Comparison of ENCODE assay signal across 12 cellular contexts in genomic region chr4:108622828-108623227, GRCh38. TPM values are rescaled to one million over a fixed set of nuclear protein-coding genes. Genes with fewer than 3 reads are reported as not detected.
DNase-seq lines count a peak whose midpoint lies in the region; ATAC-seq, FAIRE-seq and TF ChIP-seq lines count a peak whose summit lies in the region.
"Had no signal": no experiment of that assay in that cellular context is flagged by ENCODE, and none has a peak within 500 bp of the region (broad histone marks: within the 10 kb centered on the region; RNA-seq: fewer than 3 reads in every experiment).

No MANE protein-coding gene starts in this region.

- H3K4me1 ChIP-seq in HepG2 (ENCODE audit: insufficient read depth, low read length) = peaks cover 44% of the 10 kb centered on the region
- peaks cover 0 to 14% (median 2%) of the 10 kb centered on the region in 4 donors for H3K4me1 ChIP-seq in right lobe of liver

- H3K4me3 ChIP-seq in HepG2 (replicated peaks in 1 of 3; ENCODE audit: insufficient read depth in 1 of 3, low read depth in 2 of 3, low read length in 3 of 3) (peak overlapping the region; percentile 43 to 94 (median 85); a peak in 5 of 6 replicates), right lobe of liver (no peak overlapping the region)
- H3K4me3 ChIP-seq: lung, skin epidermis had no signal

- H3K27ac ChIP-seq in HepG2 (ENCODE audit: extremely low read length, insufficient read depth, low read length) = no peak overlapping the region
- no peak overlapping the region for H3K27ac ChIP-seq in right lobe of liver
- H3K27ac ChIP-seq: skin epidermis had no signal

- in situ Hi-C loops in HepG2 (cut with HindIII; ENCODE audit: extremely low pct_ligation_motif_present, low pct_unique_long_range_greater_than_20kb) = no loop called here

- H3K9ac ChIP-seq in HepG2 (ENCODE audit: insufficient read depth, low read depth, low read length) = peak overlapping the region; percentile 92; the same call in 1 of the 2 replicates

- no peak for TF ChIP-seq POLR2A in HepG2 (IDR thresholded peaks at IDR 0.05; ENCODE audit: insufficient read depth in 1 of 2, low read depth in 2 of 2, low read length in 2 of 2)
- TF ChIP-seq POLR2A in right lobe of liver (IDR thresholded peaks at IDR 0.05) = no peak

- TF ChIP-seq CTCF in HepG2 (CRISPR knock-in tag; IDR thresholded peaks at IDR 0.05) (no peak), right lobe of liver (IDR thresholded peaks at IDR 0.05) (no peak), glutamatergic neuron (IDR thresholded peaks at IDR 0.05; ENCODE audit: partially characterized antibody, unreplicated experiment) (no peak)

- H3K27me3 Mint-ChIP-seq in T-cell (no peaks in the 10 kb centered on the region), glutamatergic neuron (ENCODE audit: unreplicated experiment) (no peaks in the 10 kb centered on the region)

- H3K9me3 ChIP-seq in HepG2 (ENCODE audit: low read length) (no peaks in the 10 kb centered on the region), right lobe of liver (no peaks in the 10 kb centered on the region)

- FAIRE-seq in HepG2 (lab: Jason Lieb, UNC) = no peak
- FAIRE-seq: frontal cortex, HTR-8/SVneo had no signal

- H3K9me3 Mint-ChIP-seq in T-cell = no peaks in the 10 kb centered on the region
- H3K9me3 Mint-ChIP-seq in glutamatergic neuron (ENCODE audit: unreplicated experiment) = peaks cover 6% of the 10 kb centered on the region

- peaks cover 49 to 59% (median 59%) of the 10 kb centered on the region in 3 donors for H3K4me1 Mint-ChIP-seq in T-cell
- peaks cover 6% of the 10 kb centered on the region for H3K4me1 Mint-ChIP-seq in glutamatergic neuron (ENCODE audit: low read depth, unreplicated experiment)

- intact Hi-C loops in HepG2 (cut with micrococcal nuclease; ENCODE audit: unreplicated experiment) (no loop called here), right lobe of liver (cut with DNase I) (no loop called here)

- BruUV-seq in HepG2 (replicated peaks; lab: Mats Ljungman, UMichigan) = no TSS peak

- peak overlapping the region; percentile 2 to 6 for H3K27ac Mint-ChIP-seq in T-cell
- peak overlapping the region; percentile 11 for H3K27ac Mint-ChIP-seq in glutamatergic neuron (ENCODE audit: unreplicated experiment)

- TF ChIP-seq EP300 in HepG2 (IDR thresholded peaks at IDR 0.05; ENCODE audit: low read depth in 2 of 2, low read length in 2 of 2) = no peak
- TF ChIP-seq EP300 in HepG2 (CRISPR knock-in tag; IDR thresholded peaks at IDR 0.05; ENCODE audit: borderline replicate concordance) = no peak

- H3K36me3 ChIP-seq in HepG2 (replicated peaks in 1 of 2; ENCODE audit: control insufficient read depth in 1 of 2, insufficient read depth in 2 of 2, low read length in 2 of 2) (peaks cover 17 to 54% of the 10 kb centered on the region in 2 experiments), right lobe of liver (peaks cover 5 to 60% (median 38%) of the 10 kb centered on the region in 4 donors)

- H3K27me3 ChIP-seq in HepG2 (ENCODE audit: control insufficient read depth in 1 of 2, insufficient read depth in 2 of 2, low read length in 2 of 2) (peaks cover 0 to 5% of the 10 kb centered on the region in 2 experiments; a peak in 1 of 5 replicates), right lobe of liver (no peaks in the 10 kb centered on the region)

- peaks cover 43% of the 10 kb centered on the region for H3K79me2 ChIP-seq in HepG2 (ENCODE audit: insufficient read depth, low read length)

- H4K20me1 ChIP-seq in HepG2 (ENCODE audit: insufficient read depth, low read length) = peaks cover 49% of the 10 kb centered on the region

- H3K4me3 Mint-ChIP-seq in T-cell (peak overlapping the region in 2 of 3 donors; percentile 33 to 95), glutamatergic neuron (ENCODE audit: unreplicated experiment) (peak overlapping the region; percentile 3)

- peaks cover 32% of the 10 kb centered on the region for H3K36me3 Mint-ChIP-seq in T-cell
- H3K36me3 Mint-ChIP-seq in glutamatergic neuron (ENCODE audit: unreplicated experiment) = no peaks in the 10 kb centered on the region

- no peak overlapping the region for H2AFZ ChIP-seq in HepG2 (ENCODE audit: low read length)

- CTCF ChIA-PET in HepG2 (lab: Yijun Ruan, JAX; ENCODE audit: low intra/inter-chr PET ratio, low total read pairs) = no interaction called here
- CTCF ChIA-PET in T-cell (lab: Charles Lee) = interaction anchor here in 1 of 2 donors (0.6 kb wide), 1 partner anchor 48 kb away, joined by 3 read pairs; no protein-coding TSS in a partner anchor

- WGBS in HepG2 (ENCODE audit: low lambda C conversion rate) = 87% methylated on average over 5 of the region's 5 CpGs
- 90% methylated on average over 5 of the region's 5 CpGs for WGBS in right lobe of liver (ENCODE audit: insufficient coverage, low coverage, low lambda C conversion rate, missing lambda C conversion rate)

- POLR2A ChIA-PET in HepG2 (lab: Yijun Ruan, JAX) = no interaction called here
- POLR2A ChIA-PET in T-cell (lab: Charles Lee) = interaction anchor here in 1 of 2 donors (0.6 kb wide), 1 partner anchor 11 kb away, joined by 4 read pairs; no protein-coding TSS in a partner anchor

- ATAC-seq in HepG2 (no peak), right lobe of liver (no peak), T-cell (replicated peaks in 1 of 4) (no peak), GM21423 (IDR thresholded peaks at IDR 0.05; ENCODE audit: unreplicated experiment) (no peak), GM21723 (IDR thresholded peaks at IDR 0.05; ENCODE audit: unreplicated experiment) (no peak)

- H3K4me2 ChIP-seq in HepG2 (ENCODE audit: low read depth, low read length) = peak overlapping the region; percentile 84

- TF ChIP-seq RAD21 in HepG2 (CRISPR knock-in tag; IDR thresholded peaks at IDR 0.05) = no peak

- DNase-seq in HepG2 (ENCODE audit: low spot score) (no peak), right lobe of liver (no peak), T-cell (no peak), glutamatergic neuron (no peak), NCI-H2107 (lab: John Stamatoyannopoulos, UW) (no peak), amniotic stem cell (lab: John Stamatoyannopoulos, UW) (no peak)

TF ChIP-seq in HepG2, 621 proteins besides CTCF, POLR2A, EP300 and RAD21:
- TF ChIP-seq PPARG (CRISPR knock-in tag; conservative IDR thresholded peaks at IDR 0.05) (no peak), ARID2 (CRISPR knock-in tag; IDR thresholded peaks at IDR 0.05; ENCODE audit: borderline replicate concordance) (0 out of 2 replicates have a peak, but pooled peaks have one; percentile 47)

RNA-seq across cellular contexts. Expression of gene RPL34, which starts 2.5 kb away (rescaled TPM):
- total RNA-seq in HepG2 (2016; rRNA removed; fragmentation: Illumina TruSeq; extraction: Trizol) = 2,235 and 2,856 TPM in 2 replicates
- 2,630 and 3,095 TPM in 2 replicates for total RNA-seq in HepG2 (2016; cell fraction: cytosol; rRNA removed; fragmentation: Illumina TruSeq; extraction: Trizol; ENCODE audit: low read depth)
- total RNA-seq in HepG2 (2016; cell fraction: insoluble cytoplasmic fraction; rRNA removed; fragmentation: Illumina TruSeq; extraction: Trizol) = 2,179 and 2,938 TPM in 2 replicates
- 4,880 and 5,080 TPM in 2 replicates for total RNA-seq in HepG2 (2016; cell fraction: membrane; rRNA removed; fragmentation: Illumina TruSeq; extraction: Trizol)
- total RNA-seq in HepG2 (2016; cell fraction: nucleus; rRNA removed; fragmentation: Illumina TruSeq; extraction: Trizol) = 799 and 871 TPM in 2 replicates
- polyA plus RNA-seq in HepG2 (2011; rRNA removed) = 3,557 and 3,985 TPM in 2 replicates
- polyA plus RNA-seq in HepG2 (2011; cell fraction: cytosol; rRNA removed) = 2,841 and 4,585 TPM in 2 replicates
- 448 and 610 TPM in 2 replicates for polyA plus RNA-seq in HepG2 (2011; cell fraction: nucleus; rRNA removed)
- 3,204 and 4,054 TPM in 2 replicates for polyA plus RNA-seq in HepG2 (2012)
- 3,081 and 3,281 TPM in 2 replicates for polyA plus RNA-seq in HepG2 (2016; cell fraction: cytosol; fragmentation: Illumina TruSeq; extraction: Trizol; ENCODE audit: low read depth)
- polyA plus RNA-seq in HepG2 (2016; cell fraction: insoluble cytoplasmic fraction; fragmentation: Illumina TruSeq; extraction: Trizol; ENCODE audit: low read depth) = 2,133 and 2,342 TPM in 2 replicates
- polyA plus RNA-seq in HepG2 (2016; cell fraction: membrane; fragmentation: Illumina TruSeq; extraction: Trizol; ENCODE audit: low read depth) = 3,729 and 3,848 TPM in 2 replicates
- 1,116 and 1,136 TPM in 2 replicates for polyA plus RNA-seq in HepG2 (2016; cell fraction: nucleus; fragmentation: Illumina TruSeq; extraction: Trizol; ENCODE audit: insufficient read depth, low read depth)
- polyA minus RNA-seq in HepG2 (2011; rRNA and poly(A)+ RNA removed; ENCODE audit: low replicate concordance) = 277 and 300 TPM in 2 replicates
- 147 and 160 TPM in 2 replicates for polyA minus RNA-seq in HepG2 (2011; cell fraction: cytosol; rRNA and poly(A)+ RNA removed)
- 177 and 232 TPM in 2 replicates for polyA minus RNA-seq in HepG2 (2011; cell fraction: nucleus; rRNA and poly(A)+ RNA removed)
- 100 to 1,000 TPM; 357 to 441 (median 411) TPM for total RNA-seq in right lobe of liver
- total RNA-seq in T-cell = 1,000 to 10,000 TPM; 2,434 to 3,142 (median 2,791) TPM
- total RNA-seq in glutamatergic neuron (ENCODE audit: unreplicated experiment) = 724 TPM

RNA-seq across cellular contexts. Expression of gene OSTC, which starts 27.6 kb away (rescaled TPM):
- total RNA-seq in HepG2 (2016; rRNA removed; fragmentation: Illumina TruSeq; extraction: Trizol) (333 and 380 TPM in 2 replicates), right lobe of liver (10 to 100 TPM; 66.8 to 86.4 (median 76.9) TPM), T-cell (10 to 100 TPM; 25.7 to 56.0 (median 51.1) TPM), glutamatergic neuron (ENCODE audit: unreplicated experiment) (42.8 TPM)
- total RNA-seq in HepG2 (2016; cell fraction: cytosol; rRNA removed; fragmentation: Illumina TruSeq; extraction: Trizol; ENCODE audit: low read depth) = 121 and 143 TPM in 2 replicates
- 343 and 392 TPM in 2 replicates for total RNA-seq in HepG2 (2016; cell fraction: insoluble cytoplasmic fraction; rRNA removed; fragmentation: Illumina TruSeq; extraction: Trizol)
- 256 and 315 TPM in 2 replicates for total RNA-seq in HepG2 (2016; cell fraction: membrane; rRNA removed; fragmentation: Illumina TruSeq; extraction: Trizol)
- 254 and 288 TPM in 2 replicates for total RNA-seq in HepG2 (2016; cell fraction: nucleus; rRNA removed; fragmentation: Illumina TruSeq; extraction: Trizol)
- polyA plus RNA-seq in HepG2 (2011; rRNA removed) = 154 and 208 TPM in 2 replicates
- 163 and 212 TPM in 2 replicates for polyA plus RNA-seq in HepG2 (2011; cell fraction: cytosol; rRNA removed)
- polyA plus RNA-seq in HepG2 (2011; cell fraction: nucleus; rRNA removed) = 33.1 and 47.3 TPM in 2 replicates
- 199 and 259 TPM in 2 replicates for polyA plus RNA-seq in HepG2 (2012)
- 142 and 149 TPM in 2 replicates for polyA plus RNA-seq in HepG2 (2016; cell fraction: cytosol; fragmentation: Illumina TruSeq; extraction: Trizol; ENCODE audit: low read depth)
- polyA plus RNA-seq in HepG2 (2016; cell fraction: insoluble cytoplasmic fraction; fragmentation: Illumina TruSeq; extraction: Trizol; ENCODE audit: low read depth) = 315 and 338 TPM in 2 replicates
- 251 and 286 TPM in 2 replicates for polyA plus RNA-seq in HepG2 (2016; cell fraction: membrane; fragmentation: Illumina TruSeq; extraction: Trizol; ENCODE audit: low read depth)
- polyA plus RNA-seq in HepG2 (2016; cell fraction: nucleus; fragmentation: Illumina TruSeq; extraction: Trizol; ENCODE audit: insufficient read depth, low read depth) = 388 and 412 TPM in 2 replicates
- 41.7 and 105 TPM in 2 replicates for polyA minus RNA-seq in HepG2 (2011; rRNA and poly(A)+ RNA removed; ENCODE audit: low replicate concordance)
- 63.8 and 74.6 TPM in 2 replicates for polyA minus RNA-seq in HepG2 (2011; cell fraction: cytosol; rRNA and poly(A)+ RNA removed)
- polyA minus RNA-seq in HepG2 (2011; cell fraction: nucleus; rRNA and poly(A)+ RNA removed) = 65.8 and 71.9 TPM in 2 replicates

Comparison
In these comparisons a context has a peak if more than half of its experiments do, and no peak if none do; other contexts are left out.
1. H3K4me3 ChIP-seq: peak in HepG2 (3 of 3); none in right lobe of liver (0 of 3).